ENCODE assay signal across 8 cellular contexts in the genomic region with DNA sequence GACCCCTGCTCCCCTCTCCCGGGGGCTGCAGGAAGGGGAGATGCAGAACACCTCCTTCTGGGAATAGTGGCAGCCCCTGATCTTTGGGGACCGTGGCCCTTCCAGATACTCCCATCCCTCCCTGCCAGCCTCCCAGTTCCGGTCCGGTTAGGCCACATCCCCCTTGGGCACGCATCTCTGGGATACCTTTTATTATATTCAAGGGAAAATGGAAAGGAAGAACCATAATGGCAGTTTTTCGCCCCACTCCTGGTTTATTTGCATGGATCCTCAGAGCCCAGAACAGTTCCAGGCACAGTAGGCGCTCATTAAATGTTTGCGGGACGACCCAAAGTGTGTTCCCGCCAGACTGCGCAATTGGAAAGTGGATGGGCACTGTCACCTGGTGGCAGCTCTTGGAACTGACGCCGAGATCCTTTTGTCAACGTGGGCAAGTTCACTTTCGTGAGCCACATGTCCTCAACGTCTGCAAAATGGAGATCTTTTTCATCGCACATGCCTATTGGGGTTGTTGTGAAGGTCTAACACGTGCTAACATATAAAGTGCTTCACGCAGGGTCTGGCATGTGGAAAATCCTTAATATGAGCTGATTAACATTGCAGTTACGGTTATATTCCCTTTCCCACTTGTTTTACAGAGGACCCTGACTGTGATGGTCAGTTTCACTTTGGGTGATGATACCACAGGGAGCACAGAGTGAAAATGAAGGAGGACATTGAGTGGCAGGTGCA. TPM values are rescaled to one million over a fixed set of nuclear protein-coding genes. Genes with fewer than 3 reads are reported as not detected.
DNase-seq lines count a peak whose midpoint lies in the region; ATAC-seq, FAIRE-seq and TF ChIP-seq lines count a peak whose summit lies in the region.

No MANE protein-coding gene starts in this region.

- H3K36me3 ChIP-seq in A673 (ENCODE audit: insufficient read depth, low read length, poor library complexity, severe bottlenecking) = no peaks in the 10 kb centered on the region
- H3K36me3 ChIP-seq in SJSA1 = no peaks in the 10 kb centered on the region; the same call in 1 of the 2 replicates
- H3K36me3 ChIP-seq in osteoblast (ENCODE audit: insufficient read depth, low read length) = no peaks in the 10 kb centered on the region

- H2AFZ ChIP-seq in osteoblast (ENCODE audit: low read length) = peak overlapping the region; percentile 96

- intact Hi-C loops in A673 (cut with micrococcal nuclease; ENCODE audit: unreplicated experiment) = loop anchor here (1.0 to 10.0 kb wide), 3 partner anchors 285 to 501 kb away; no protein-coding TSS in a partner anchor

- CTCF ChIA-PET in A673 (lab: Charles Lee) = interaction anchor here (0.6 to 1.8 kb wide), 4 partner anchors 190 to 303 kb away, joined by 3 to 13 read pairs (median 4); no protein-coding TSS in a partner anchor

- peak; percentile 68 for ATAC-seq in GM18861 (IDR thresholded peaks at IDR 0.05; ENCODE audit: unreplicated experiment)

- peak; percentile 89 for DNase-seq in A673 (ENCODE audit: low spot score)
- peak; percentile 70 to 77 for DNase-seq in SJSA1 (ENCODE audit: low read depth in 1 of 2, low spot score in 2 of 2)
- peak; percentile 68 for DNase-seq in activated gamma-delta T cell treated with anti-CD3 and anti-CD28 coated beads, Interleukin-2, amount 50 U/mL, for 16 hours (ENCODE audit: low read depth)
- DNase-seq in frontal cortex (ENCODE audit: low spot score in 2 of 2) = peak; percentile 56 to 68
- DNase-seq in osteoblast (ENCODE audit: insufficient read length, low spot score, missing footprints) = peak; percentile 88
- peak; percentile 97 for DNase-seq in superior temporal gyrus (ENCODE audit: extremely low spot score)

- H3K4me1 ChIP-seq in A673 (ENCODE audit: insufficient read depth, low read length, poor library complexity, severe bottlenecking) (peaks cover 23% of the 10 kb centered on the region), SJSA1 (replicated peaks) (peaks cover 19% of the 10 kb centered on the region), osteoblast (ENCODE audit: insufficient read depth, low read length) (peaks cover 9% of the 10 kb centered on the region)

- H3K27me3 ChIP-seq in A673 (replicated peaks; ENCODE audit: insufficient read depth, low read depth, low read length, poor library complexity) (peaks cover 11% of the 10 kb centered on the region), SJSA1 (replicated peaks) (no peaks in the 10 kb centered on the region), osteoblast (ENCODE audit: insufficient read depth, low read length) (peaks cover 38% of the 10 kb centered on the region)

- no peak for FAIRE-seq in frontal cortex (lab: Jason Lieb, UNC)

- H3K4me3 ChIP-seq in A673 (ENCODE audit: low read depth, low read length, poor library complexity, severe bottlenecking) (peak overlapping the region; percentile 48), SJSA1 (0 out of 2 replicates have a peak overlapping the region, but pooled peaks have one; percentile 3), osteoblast (ENCODE audit: insufficient read depth, low read length) (peak overlapping the region; percentile 58)

- H3K79me2 ChIP-seq in osteoblast (ENCODE audit: insufficient read depth, low read length) = no peaks in the 10 kb centered on the region

- H3K4me2 ChIP-seq in osteoblast (ENCODE audit: insufficient read depth, low read length) = peak overlapping the region; percentile 71

- POLR2A ChIA-PET in A673 (lab: Charles Lee; ENCODE audit: low non-redundant PET) = no interaction called here

- H3K9me3 ChIP-seq in A673 (ENCODE audit: low read depth, low read length, poor library complexity, severe bottlenecking) (no peaks in the 10 kb centered on the region), SJSA1 (replicated peaks) (peaks cover 6% of the 10 kb centered on the region), osteoblast (ENCODE audit: low read depth, low read length) (no peaks in the 10 kb centered on the region)

- H4K20me1 ChIP-seq in osteoblast (ENCODE audit: insufficient read depth, low read length) = no peaks in the 10 kb centered on the region

- H3K27ac ChIP-seq in A673 (ENCODE audit: low read depth, low read length, poor library complexity, severe bottlenecking) = no peak overlapping the region
- H3K27ac ChIP-seq in SJSA1 = no peak overlapping the region
- no peak overlapping the region for H3K27ac ChIP-seq in osteoblast (ENCODE audit: low read depth, low read length)

- TF ChIP-seq CTCF in A673 (conservative IDR thresholded peaks at IDR 0.05; ENCODE audit: low read depth, low read length) = peak; percentile 99
- TF ChIP-seq CTCF in LNCAP (IDR thresholded peaks at IDR 0.05) = peak; percentile 99
- TF ChIP-seq CTCF in osteoblast (IDR thresholded peaks at IDR 0.05; ENCODE audit: extremely low read depth, low read depth, low read length) = peak; percentile 100

- BruUV-seq in A673 (replicated peaks; lab: Mats Ljungman, UMichigan) = no TSS peak

RNA-seq across cellular contexts. Expression of a gene that starts 1.6 kb away (rescaled TPM):
- total RNA-seq in A673 (2021) (4.0 and 6.9 TPM in 2 replicates), frontal cortex (35.1 TPM), osteoblast (1.2 and 2.5 TPM in 2 replicates)
- total RNA-seq in SJSA1 (2014; rRNA removed; shearing (Covaris generic)) = 5.8 and 12.1 TPM in 2 replicates

Comparison
In these comparisons a context has a peak if more than half of its experiments do, and no peak if none do; other contexts are left out.
1. H3K4me3 ChIP-seq: peak in every context shown above with its lines; median percentile 58 in osteoblast; 48 in A673; 3 in SJSA1.